ENCODE assay signal across 8 cellular contexts in the genomic region with DNA sequence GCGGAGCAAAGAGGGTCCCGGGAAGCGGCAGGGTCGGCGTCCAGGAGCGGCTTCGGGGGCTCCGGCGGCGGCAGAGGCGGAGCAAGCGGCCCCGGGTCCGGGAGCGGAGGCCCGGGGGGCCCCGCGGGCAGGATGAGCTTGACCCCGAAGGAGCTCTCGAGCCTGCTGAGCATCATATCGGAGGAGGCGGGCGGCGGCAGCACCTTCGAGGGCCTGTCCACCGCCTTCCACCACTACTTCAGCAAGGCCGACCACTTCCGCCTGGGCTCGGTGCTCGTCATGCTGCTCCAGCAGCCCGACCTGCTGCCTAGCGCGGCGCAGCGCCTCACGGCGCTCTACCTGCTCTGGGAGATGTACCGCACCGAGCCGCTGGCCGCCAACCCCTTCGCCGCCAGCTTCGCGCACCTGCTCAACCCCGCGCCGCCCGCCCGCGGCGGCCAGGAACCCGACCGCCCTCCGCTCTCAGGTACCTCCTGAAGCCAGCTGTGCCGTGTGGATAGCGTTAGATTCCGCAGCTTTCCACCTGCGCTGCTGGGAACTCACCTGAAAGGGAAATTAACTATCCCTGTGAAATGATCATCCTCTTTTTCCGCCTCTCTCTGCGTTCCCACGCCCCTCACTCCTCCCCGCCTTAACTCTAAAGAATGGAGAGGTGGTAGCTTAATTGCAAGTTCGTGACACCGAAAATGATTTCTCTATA. TPM values are rescaled to one million over a fixed set of nuclear protein-coding genes. Genes with fewer than 3 reads are reported as not detected.
DNase-seq lines count a peak whose midpoint lies in the region; ATAC-seq, FAIRE-seq and TF ChIP-seq lines count a peak whose summit lies in the region.

No MANE protein-coding gene starts in this region.

- no peak for TF ChIP-seq CTCF in activated CD8-positive, alpha-beta T cell treated with anti-CD3 and anti-CD28 coated beads for 36 hours (IDR thresholded peaks at IDR 0.05)
- no peak for TF ChIP-seq CTCF in endothelial cell of umbilical vein (IDR thresholded peaks at IDR 0.05; ENCODE audit: extremely low read depth in 1 of 2, insufficient read depth in 1 of 2, low read depth in 1 of 2, low read length in 2 of 2)

- H3K27ac Mint-ChIP-seq in activated CD8-positive, alpha-beta T cell treated with anti-CD3 and anti-CD28 coated beads for 36 hours, result peak overlapping the region; percentile 91

- H3K9me3 ChIP-seq in endothelial cell of umbilical vein (replicated peaks; ENCODE audit: control insufficient read depth, insufficient read depth, low read length) (no peaks in the 10 kb centered on the region), muscle layer of colon (ENCODE audit: low read length) (no peaks in the 10 kb centered on the region)

- dilution Hi-C loops in endothelial cell of umbilical vein (cut with MboI; ENCODE audit: extremely low pct_ligation_motif_present, low sequenced_read_pairs), result no loop called here

- no peaks in the 10 kb centered on the region for H3K27me3 Mint-ChIP-seq in activated CD8-positive, alpha-beta T cell treated with anti-CD3 and anti-CD28 coated beads for 36 hours

- peaks cover 28% of the 10 kb centered on the region for H3K36me3 Mint-ChIP-seq in activated CD8-positive, alpha-beta T cell treated with anti-CD3 and anti-CD28 coated beads for 36 hours (ENCODE audit: low read depth)

- peaks cover 44% of the 10 kb centered on the region for H3K4me1 Mint-ChIP-seq in activated CD8-positive, alpha-beta T cell treated with anti-CD3 and anti-CD28 coated beads for 36 hours (ENCODE audit: low read depth)

- CTCF ChIA-PET in activated CD8-positive, alpha-beta T cell treated with anti-CD3 and anti-CD28 coated beads for 36 hours (lab: Charles Lee), result interaction anchor here (0.6 to 4.1 kb wide), 11 partner anchors 17 to 658 kb away, joined by 3 to 11 read pairs (median 3); no protein-coding TSS in a partner anchor
- CTCF ChIA-PET in endothelial cell of umbilical vein (lab: Charles Lee), result interaction anchor here (0.6 to 2.8 kb wide), 4 partner anchors 10 to 241 kb away, joined by 3 to 13 read pairs (median 6); no protein-coding TSS in a partner anchor

- H3K4me2 ChIP-seq in endothelial cell of umbilical vein (ENCODE audit: insufficient read depth, low read length), result peak overlapping the region; percentile 91

- TF ChIP-seq POLR2A in GM18505 (IDR thresholded peaks at IDR 0.05; ENCODE audit: borderline replicate concordance, extremely low read depth, insufficient read depth, insufficient read length), result no peak
- no peak for TF ChIP-seq POLR2A in endothelial cell of umbilical vein (IDR thresholded peaks at IDR 0.05; ENCODE audit: low read depth, low read length)

- no peak for FAIRE-seq in endothelial cell of umbilical vein (lab: Jason Lieb, UNC)

- no peaks in the 10 kb centered on the region for H3K36me3 ChIP-seq in endothelial cell of umbilical vein (ENCODE audit: control insufficient read depth in 2 of 2, extremely low read depth in 1 of 2, insufficient read depth in 2 of 2, low read length in 2 of 2)
- H3K36me3 ChIP-seq in muscle layer of colon (ENCODE audit: insufficient read depth, low read length), result no peaks in the 10 kb centered on the region

- POLR2A ChIA-PET in activated CD8-positive, alpha-beta T cell treated with anti-CD3 and anti-CD28 coated beads for 36 hours (lab: Charles Lee), result interaction anchor here (0.6 to 4.8 kb wide), 14 partner anchors 9 to 693 kb away, joined by 3 to 25 read pairs (median 4); partner anchors contain the start of genes RNF149 and RPL31
- POLR2A ChIA-PET in endothelial cell of umbilical vein (lab: Charles Lee), result interaction anchor here (1.1 kb wide), 1 partner anchor 444 kb away, joined by 4 read pairs; the partner anchor contains the start of gene MAP4K4

- peak overlapping the region; percentile 89 for H3K27ac ChIP-seq in endothelial cell of umbilical vein (ENCODE audit: insufficient read depth, low read depth, low read length)
- H3K27ac ChIP-seq in muscle layer of colon (ENCODE audit: low read depth, low read length), result peak overlapping the region; percentile 90

- H3K4me3 ChIP-seq in endothelial cell of umbilical vein (replicated peaks in 1 of 3; ENCODE audit: insufficient read depth in 1 of 3, low read depth in 1 of 3, low read length in 3 of 3) (peak overlapping the region; percentile 65 to 94 (median 88)), muscle layer of colon (ENCODE audit: low read depth in 1 of 2, low read length in 2 of 2) (peak overlapping the region; percentile 96)

- no peaks in the 10 kb centered on the region for H3K27me3 ChIP-seq in endothelial cell of umbilical vein (ENCODE audit: control insufficient read depth in 2 of 2, insufficient read depth in 2 of 2, low read length in 2 of 2)
- H3K27me3 ChIP-seq in muscle layer of colon (ENCODE audit: control insufficient read depth in 1 of 2, insufficient read depth in 2 of 2, low read length in 2 of 2), result no peaks in the 10 kb centered on the region

- peak overlapping the region; percentile 88 for H3K4me3 Mint-ChIP-seq in activated CD8-positive, alpha-beta T cell treated with anti-CD3 and anti-CD28 coated beads for 36 hours

- peak overlapping the region; percentile 82 for H2AFZ ChIP-seq in endothelial cell of umbilical vein (ENCODE audit: low read depth, low read length)

- no peaks in the 10 kb centered on the region for H3K9me3 Mint-ChIP-seq in activated CD8-positive, alpha-beta T cell treated with anti-CD3 and anti-CD28 coated beads for 36 hours

- peak; percentile 49 for ATAC-seq in GM18505 (IDR thresholded peaks at IDR 0.05; ENCODE audit: unreplicated experiment)
- peak; percentile 54 for ATAC-seq in HG02973 (IDR thresholded peaks at IDR 0.05; ENCODE audit: unreplicated experiment)
- ATAC-seq in activated CD8-positive, alpha-beta T cell treated with anti-CD3 and anti-CD28 coated beads for 36 hours, result peak; percentile 63

- no peaks in the 10 kb centered on the region for H4K20me1 ChIP-seq in endothelial cell of umbilical vein (replicated peaks; ENCODE audit: control insufficient read depth, extremely low read depth, insufficient read depth, low read length)

- H3K4me1 ChIP-seq in endothelial cell of umbilical vein (ENCODE audit: control insufficient read depth, extremely low read depth, insufficient read depth, low read length), result peaks cover 18% of the 10 kb centered on the region
- peaks cover 21% of the 10 kb centered on the region for H3K4me1 ChIP-seq in muscle layer of colon (ENCODE audit: insufficient read depth, low read length)

- H3K9me1 ChIP-seq in endothelial cell of umbilical vein (replicated peaks; ENCODE audit: control insufficient read depth, extremely low read depth, insufficient read depth, low read length), result no peaks in the 10 kb centered on the region

- DNase-seq in 8988T (peak; percentile 41), NCI-H510A treated with DMSO at 0.1 percent for 48 hours (lab: John Stamatoyannopoulos, UW) (peak; percentile 42), endothelial cell of umbilical vein (ENCODE audit: low read depth, low spot score) (peak; percentile 54)
- peak; percentile 82 for DNase-seq in activated CD8-positive, alpha-beta T cell treated with anti-CD3 and anti-CD28 coated beads for 36 hours
- peak; percentile 40 for DNase-seq in stimulated activated CD8-positive, alpha-beta memory T cell treated with anti-CD3 and anti-CD28 coated beads, Interleukin-7, amount 100 ng/mL, for 24 hours (ENCODE audit: low read depth)

- BruUV-seq in endothelial cell of umbilical vein (replicated peaks; lab: Mats Ljungman, UMichigan), result no TSS peak

- intact Hi-C loops in activated CD8-positive, alpha-beta T cell treated with anti-CD3 and anti-CD28 coated beads for 36 hours (cut with micrococcal nuclease), result loop anchor here (5.0 kb wide), 1 partner anchor 54 kb away; the partner anchor contains the start of gene RNF149
- intact Hi-C loops in endothelial cell of umbilical vein (cut with micrococcal nuclease), result loop anchor here (2.0 to 5.0 kb wide), 3 partner anchors 54 to 241 kb away; partner anchors contain the start of gene CREG2

- peaks cover 36% of the 10 kb centered on the region for H3K79me2 ChIP-seq in endothelial cell of umbilical vein (ENCODE audit: control insufficient read depth, insufficient read depth, low read length)

- peak overlapping the region; percentile 97 for H3K9ac ChIP-seq in endothelial cell of umbilical vein (replicated peaks; ENCODE audit: extremely low read depth, insufficient read depth, low read length)
- peak overlapping the region; percentile 84 for H3K9ac ChIP-seq in muscle layer of colon (ENCODE audit: low read length)

TF ChIP-seq in endothelial cell of umbilical vein, 7 proteins besides CTCF, POLR2A, EP300 and RAD21 (continues in another document):
- TF ChIP-seq POLR2AphosphoS5 (IDR thresholded peaks at IDR 0.05; ENCODE audit: insufficient read depth, low read depth, low read length) (no peak), EZH2 (IDR thresholded peaks at IDR 0.05; ENCODE audit: borderline replicate concordance, low read depth, low read length, severe bottlenecking) (no peak), FOS (IDR thresholded peaks at IDR 0.05; ENCODE audit: borderline replicate concordance, insufficient read depth, low read length) (no peak)
- TF ChIP-seq, protein P1, sequence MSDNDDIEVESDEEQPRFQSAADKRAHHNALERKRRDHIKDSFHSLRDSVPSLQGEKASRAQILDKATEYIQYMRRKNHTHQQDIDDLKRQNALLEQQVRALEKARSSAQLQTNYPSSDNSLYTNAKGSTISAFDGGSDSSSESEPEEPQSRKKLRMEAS (IDR thresholded peaks at IDR 0.05; ENCODE audit: insufficient read depth, insufficient read length), result no peak

RNA-seq across cellular contexts. Expression of gene CNOT11, which starts 0.5 kb away (rescaled TPM):
- 10 to 100 TPM; 56.7 to 59.7 TPM for total RNA-seq in activated CD8-positive, alpha-beta T cell treated with anti-CD3 and anti-CD28 coated beads for 36 hours
- 44.3 and 47.7 TPM in 2 replicates for total RNA-seq in endothelial cell of umbilical vein
- 34.6 and 40.5 TPM in 2 replicates for polyA plus RNA-seq in endothelial cell of umbilical vein
- polyA plus RNA-seq in endothelial cell of umbilical vein (2011; cell fraction: cytosol; rRNA removed), result 56.4 and 57.3 TPM in 2 replicates
- 83.5 and 83.9 TPM in 2 replicates for polyA plus RNA-seq in endothelial cell of umbilical vein (2011; cell fraction: nucleus; rRNA removed)
- 38.0 and 47.8 TPM in 2 replicates for polyA plus RNA-seq in endothelial cell of umbilical vein (2012)
- polyA minus RNA-seq in endothelial cell of umbilical vein, result 54.1 and 55.4 TPM in 2 replicates
- 30.9 TPM for polyA minus RNA-seq in endothelial cell of umbilical vein (2011; cell fraction: cytosol; rRNA and poly(A)+ RNA removed)
- 18.5 and 32.4 TPM in 2 replicates for polyA minus RNA-seq in endothelial cell of umbilical vein (2011; cell fraction: nucleus; rRNA and poly(A)+ RNA removed)

RNA-seq across cellular contexts. Expression of gene RNF149, which starts 55.3 kb away (rescaled TPM):
- total RNA-seq in activated CD8-positive, alpha-beta T cell treated with anti-CD3 and anti-CD28 coated beads for 36 hours, result 10 to 100 TPM; 48.7 to 53.2 TPM
- total RNA-seq in endothelial cell of umbilical vein, result 57.6 and 66.6 TPM in 2 replicates
- polyA plus RNA-seq in endothelial cell of umbilical vein, result 28.1 and 31.3 TPM in 2 replicates
- 21.3 and 21.8 TPM in 2 replicates for polyA plus RNA-seq in endothelial cell of umbilical vein (2011; cell fraction: cytosol; rRNA removed)
- 60.8 and 88.5 TPM in 2 replicates for polyA plus RNA-seq in endothelial cell of umbilical vein (2011; cell fraction: nucleus; rRNA removed)
- polyA plus RNA-seq in endothelial cell of umbilical vein (2012), result 54.0 and 89.3 TPM in 2 replicates
- 36.7 and 51.1 TPM in 2 replicates for polyA minus RNA-seq in endothelial cell of umbilical vein
- 26.3 TPM for polyA minus RNA-seq in endothelial cell of umbilical vein (2011; cell fraction: cytosol; rRNA and poly(A)+ RNA removed)
- polyA minus RNA-seq in endothelial cell of umbilical vein (2011; cell fraction: nucleus; rRNA and poly(A)+ RNA removed), result 62.8 and 73.1 TPM in 2 replicates

Comparison
In these comparisons a context has a peak if more than half of its experiments do, and no peak if none do; other contexts are left out.
1. Peak in every context shown above with its lines: DNase-seq, ATAC-seq, H3K4me3 ChIP-seq and H3K27ac ChIP-seq.